19 cellular contexts compared by ENCODE assay signal in genomic region chr2:128605931-128606330, GRCh38.
DNase-seq lines count a peak whose midpoint lies in the region; ATAC-seq and TF ChIP-seq lines count a peak whose summit lies in the region.
"Had no signal": no experiment of that assay in that cellular context is flagged by ENCODE, and none has a peak within 500 bp of the region (broad histone marks: within the 10 kb centered on the region; RNA-seq: fewer than 3 reads in every experiment).

No MANE protein-coding gene starts in this region.

- intact Hi-C loops in CD14-positive monocyte (cut with micrococcal nuclease) (no loop called here), posterior vena cava (cut with DNase I) (no loop called here)

- TF ChIP-seq CTCF in CD14-positive monocyte (IDR thresholded peaks at IDR 0.05) (no peak), BE2C (IDR thresholded peaks at IDR 0.05; ENCODE audit: low read depth, low read length) (no peak)

- no peaks in the 10 kb centered on the region for H3K27me3 ChIP-seq in BE2C

- H3K9me3 Mint-ChIP-seq in activated T-cell treated with anti-CD3 and anti-CD28 coated beads, Interleukin-2, amount 50 U/mL, for 24 hours = no peaks in the 10 kb centered on the region
- no peaks in the 10 kb centered on the region for H3K9me3 Mint-ChIP-seq in CD14-positive monocyte
- no peaks in the 10 kb centered on the region for H3K9me3 Mint-ChIP-seq in natural killer cell treated with Interleukin-12 subunit alpha and Interleukin-12 subunit beta and Interleukin-15 and Interleukin-18, amount 100 ng/mL, for 72 hours
- H3K9me3 Mint-ChIP-seq: CD4-positive, alpha-beta T cell had no signal

- peak; percentile 9 for DNase-seq in activated T-cell treated with anti-CD3 and anti-CD28 coated beads, Interleukin-2, amount 50 U/mL, for 24 hours
- DNase-seq in activated T-cell treated with anti-CD3 and anti-CD28 coated beads, Interleukin-2, amount 50 U/mL, for 48 hours = no peak
- DNase-seq in CD14-positive monocyte (ENCODE audit: low spot score) = peak; percentile 29
- DNase-seq in islet precursor cell = peak; percentile 26
- peak; percentile 48 for DNase-seq in posterior vena cava (ENCODE audit: low spot score)
- no peak for DNase-seq in anterior cingulate cortex (lab: John Stamatoyannopoulos, UW)
- no peak for DNase-seq in natural killer cell treated with Interleukin-12 subunit alpha and Interleukin-12 subunit beta and Interleukin-15 and Interleukin-18, amount 100 ng/mL, for 72 hours (ENCODE audit: low spot score)
- DNase-seq in BE2C = no peak
- DNase-seq: DMS153, GDM1, IMR-90, NCI-H1417 treated with DMSO at 0.1 percent for 48 hours, NCI-H187 treated with DMSO at 0.1 percent for 48 hours, NCI-H226, NCI-H524, PC-3 had no signal

- no peak for ATAC-seq in natural killer cell treated with Interleukin-12 subunit alpha and Interleukin-12 subunit beta and Interleukin-15 and Interleukin-18, amount 100 ng/mL, for 72 hours
- ATAC-seq: HCT116, PC-3 had no signal

- no peaks in the 10 kb centered on the region for H3K4me1 Mint-ChIP-seq in activated T-cell treated with anti-CD3 and anti-CD28 coated beads, Interleukin-2, amount 50 U/mL, for 24 hours (ENCODE audit: low read depth)
- peaks cover 10% of the 10 kb centered on the region for H3K4me1 Mint-ChIP-seq in CD14-positive monocyte
- H3K4me1 Mint-ChIP-seq in natural killer cell treated with Interleukin-12 subunit alpha and Interleukin-12 subunit beta and Interleukin-15 and Interleukin-18, amount 100 ng/mL, for 72 hours (ENCODE audit: low read depth in 2 of 2) = no peaks in the 10 kb centered on the region
- H3K4me1 Mint-ChIP-seq: B cell had no signal

- no peaks in the 10 kb centered on the region for H3K36me3 Mint-ChIP-seq in activated T-cell treated with anti-CD3 and anti-CD28 coated beads, Interleukin-2, amount 50 U/mL, for 24 hours (ENCODE audit: low read depth)
- H3K36me3 Mint-ChIP-seq in CD14-positive monocyte = no peaks in the 10 kb centered on the region
- H3K36me3 Mint-ChIP-seq in natural killer cell treated with Interleukin-12 subunit alpha and Interleukin-12 subunit beta and Interleukin-15 and Interleukin-18, amount 100 ng/mL, for 72 hours = no peaks in the 10 kb centered on the region

- no peak overlapping the region for H3K27ac Mint-ChIP-seq in activated T-cell treated with anti-CD3 and anti-CD28 coated beads, Interleukin-2, amount 50 U/mL, for 24 hours
- no peak overlapping the region for H3K27ac Mint-ChIP-seq in CD14-positive monocyte
- no peak overlapping the region for H3K27ac Mint-ChIP-seq in natural killer cell treated with Interleukin-12 subunit alpha and Interleukin-12 subunit beta and Interleukin-15 and Interleukin-18, amount 100 ng/mL, for 72 hours
- H3K27ac Mint-ChIP-seq: B cell; CD4-positive, alpha-beta T cell had no signal

- no peak overlapping the region for H3K4me3 Mint-ChIP-seq in activated T-cell treated with anti-CD3 and anti-CD28 coated beads, Interleukin-2, amount 50 U/mL, for 24 hours
- H3K4me3 Mint-ChIP-seq in CD14-positive monocyte = no peak overlapping the region
- no peak overlapping the region for H3K4me3 Mint-ChIP-seq in natural killer cell treated with Interleukin-12 subunit alpha and Interleukin-12 subunit beta and Interleukin-15 and Interleukin-18, amount 100 ng/mL, for 72 hours
- H3K4me3 Mint-ChIP-seq: B cell; CD4-positive, alpha-beta T cell had no signal

- H3K27me3 Mint-ChIP-seq in activated T-cell treated with anti-CD3 and anti-CD28 coated beads, Interleukin-2, amount 50 U/mL, for 24 hours = no peaks in the 10 kb centered on the region
- H3K27me3 Mint-ChIP-seq in CD14-positive monocyte (ENCODE audit: low read depth in 3 of 3) = peaks cover 0 to 3% (median 1%) of the 10 kb centered on the region in 3 donors
- H3K27me3 Mint-ChIP-seq in natural killer cell treated with Interleukin-12 subunit alpha and Interleukin-12 subunit beta and Interleukin-15 and Interleukin-18, amount 100 ng/mL, for 72 hours = no peaks in the 10 kb centered on the region
- H3K27me3 Mint-ChIP-seq: B cell; CD4-positive, alpha-beta T cell had no signal

- no peaks in the 10 kb centered on the region for H3K4me1 ChIP-seq in BE2C

- no peak overlapping the region for H3K4me3 ChIP-seq in BE2C (ENCODE audit: low read depth, low read length)

- no peaks in the 10 kb centered on the region for H3K9me3 ChIP-seq in BE2C

- H3K36me3 ChIP-seq in BE2C = no peaks in the 10 kb centered on the region

Comparison
In these comparisons a context has a peak if more than half of its experiments do, and no peak if none do; other contexts are left out.
1. DNase-seq: peak in activated T-cell treated with anti-CD3 and anti-CD28 coated beads, Interleukin-2, amount 50 U/mL, for 24 hours (single experiment), CD14-positive monocyte (single experiment), islet precursor cell (single experiment) and posterior vena cava (single experiment); none in activated T-cell treated with anti-CD3 and anti-CD28 coated beads, Interleukin-2, amount 50 U/mL, for 48 hours (0 of 2), anterior cingulate cortex (0 of 58), natural killer cell treated with Interleukin-12 subunit alpha and Interleukin-12 subunit beta and Interleukin-15 and Interleukin-18, amount 100 ng/mL, for 72 hours (single experiment) and BE2C (single experiment).